In the genomic region with DNA sequence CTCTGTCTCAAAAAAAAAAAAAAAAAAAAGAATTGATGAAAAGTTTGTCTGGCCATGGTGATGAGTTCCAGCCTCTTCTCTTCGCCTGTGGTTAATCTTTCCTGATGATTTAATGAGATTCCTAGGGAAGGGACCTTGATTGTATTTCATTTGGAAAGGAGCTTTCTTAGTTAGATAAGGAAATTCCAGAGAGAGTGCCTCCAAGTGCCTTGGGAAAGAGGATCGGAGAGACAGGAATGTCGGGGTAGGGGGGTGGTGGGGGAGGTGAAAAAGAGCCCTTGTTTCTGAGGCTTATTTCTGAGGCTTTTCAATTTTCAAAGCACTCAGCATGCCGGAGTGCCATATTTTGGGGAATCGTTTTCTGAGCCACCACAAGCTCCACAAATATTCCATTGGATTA, we compare ENCODE assay signal across 1 cellular context.
TF ChIP-seq lines count a peak whose summit lies in the region.

No MANE protein-coding gene starts in this region.

TF ChIP-seq in HepG2, 621 proteins besides CTCF, POLR2A, EP300 and RAD21 (continued from another document):
- TF ChIP-seq, protein P1, sequence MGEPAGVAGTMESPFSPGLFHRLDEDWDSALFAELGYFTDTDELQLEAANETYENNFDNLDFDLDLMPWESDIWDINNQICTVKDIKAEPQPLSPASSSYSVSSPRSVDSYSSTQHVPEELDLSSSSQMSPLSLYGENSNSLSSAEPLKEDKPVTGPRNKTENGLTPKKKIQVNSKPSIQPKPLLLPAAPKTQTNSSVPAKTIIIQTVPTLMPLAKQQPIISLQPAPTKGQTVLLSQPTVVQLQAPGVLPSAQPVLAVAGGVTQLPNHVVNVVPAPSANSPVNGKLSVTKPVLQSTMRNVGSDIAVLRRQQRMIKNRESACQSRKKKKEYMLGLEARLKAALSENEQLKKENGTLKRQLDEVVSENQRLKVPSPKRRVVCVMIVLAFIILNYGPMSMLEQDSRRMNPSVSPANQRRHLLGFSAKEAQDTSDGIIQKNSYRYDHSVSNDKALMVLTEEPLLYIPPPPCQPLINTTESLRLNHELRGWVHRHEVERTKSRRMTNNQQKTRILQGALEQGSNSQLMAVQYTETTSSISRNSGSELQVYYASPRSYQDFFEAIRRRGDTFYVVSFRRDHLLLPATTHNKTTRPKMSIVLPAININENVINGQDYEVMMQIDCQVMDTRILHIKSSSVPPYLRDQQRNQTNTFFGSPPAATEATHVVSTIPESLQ (CRISPR knock-in tag; conservative IDR thresholded peaks at IDR 0.05), result no peak
- TF ChIP-seq ZNF7 (CRISPR knock-in tag; IDR thresholded peaks at IDR 0.05) (no peak), POLR2AphosphoS5 (IDR thresholded peaks at IDR 0.05; ENCODE audit: low read depth, low read length) (no peak)
- TF ChIP-seq, protein P2, sequence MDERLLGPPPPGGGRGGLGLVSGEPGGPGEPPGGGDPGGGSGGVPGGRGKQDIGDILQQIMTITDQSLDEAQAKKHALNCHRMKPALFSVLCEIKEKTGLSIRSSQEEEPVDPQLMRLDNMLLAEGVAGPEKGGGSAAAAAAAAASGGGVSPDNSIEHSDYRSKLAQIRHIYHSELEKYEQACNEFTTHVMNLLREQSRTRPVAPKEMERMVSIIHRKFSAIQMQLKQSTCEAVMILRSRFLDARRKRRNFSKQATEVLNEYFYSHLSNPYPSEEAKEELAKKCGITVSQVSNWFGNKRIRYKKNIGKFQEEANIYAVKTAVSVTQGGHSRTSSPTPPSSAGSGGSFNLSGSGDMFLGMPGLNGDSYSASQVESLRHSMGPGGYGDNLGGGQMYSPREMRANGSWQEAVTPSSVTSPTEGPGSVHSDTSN (CRISPR knock-in tag; IDR thresholded peaks at IDR 0.05), result no peak
- TF ChIP-seq, protein P3, sequence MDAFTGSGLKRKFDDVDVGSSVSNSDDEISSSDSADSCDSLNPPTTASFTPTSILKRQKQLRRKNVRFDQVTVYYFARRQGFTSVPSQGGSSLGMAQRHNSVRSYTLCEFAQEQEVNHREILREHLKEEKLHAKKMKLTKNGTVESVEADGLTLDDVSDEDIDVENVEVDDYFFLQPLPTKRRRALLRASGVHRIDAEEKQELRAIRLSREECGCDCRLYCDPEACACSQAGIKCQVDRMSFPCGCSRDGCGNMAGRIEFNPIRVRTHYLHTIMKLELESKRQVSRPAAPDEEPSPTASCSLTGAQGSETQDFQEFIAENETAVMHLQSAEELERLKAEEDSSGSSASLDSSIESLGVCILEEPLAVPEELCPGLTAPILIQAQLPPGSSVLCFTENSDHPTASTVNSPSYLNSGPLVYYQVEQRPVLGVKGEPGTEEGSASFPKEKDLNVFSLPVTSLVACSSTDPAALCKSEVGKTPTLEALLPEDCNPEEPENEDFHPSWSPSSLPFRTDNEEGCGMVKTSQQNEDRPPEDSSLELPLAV (CRISPR knock-in tag; conservative IDR thresholded peaks at IDR 0.05; ENCODE audit: low read depth), result no peak
- TF ChIP-seq, protein P4, sequence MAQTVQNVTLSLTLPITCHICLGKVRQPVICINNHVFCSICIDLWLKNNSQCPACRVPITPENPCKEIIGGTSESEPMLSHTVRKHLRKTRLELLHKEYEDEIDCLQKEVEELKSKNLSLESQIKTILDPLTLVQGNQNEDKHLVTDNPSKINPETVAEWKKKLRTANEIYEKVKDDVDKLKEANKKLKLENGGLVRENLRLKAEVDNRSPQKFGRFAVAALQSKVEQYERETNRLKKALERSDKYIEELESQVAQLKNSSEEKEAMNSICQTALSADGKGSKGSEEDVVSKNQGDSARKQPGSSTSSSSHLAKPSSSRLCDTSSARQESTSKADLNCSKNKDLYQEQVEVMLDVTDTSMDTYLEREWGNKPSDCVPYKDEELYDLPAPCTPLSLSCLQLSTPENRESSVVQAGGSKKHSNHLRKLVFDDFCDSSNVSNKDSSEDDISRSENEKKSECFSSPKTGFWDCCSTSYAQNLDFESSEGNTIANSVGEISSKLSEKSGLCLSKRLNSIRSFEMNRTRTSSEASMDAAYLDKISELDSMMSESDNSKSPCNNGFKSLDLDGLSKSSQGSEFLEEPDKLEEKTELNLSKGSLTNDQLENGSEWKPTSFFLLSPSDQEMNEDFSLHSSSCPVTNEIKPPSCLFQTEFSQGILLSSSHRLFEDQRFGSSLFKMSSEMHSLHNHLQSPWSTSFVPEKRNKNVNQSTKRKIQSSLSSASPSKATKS (CRISPR knock-in tag; IDR thresholded peaks at IDR 0.05), result no peak
